Comparison of ENCODE assay signal across 15 cellular contexts in genomic region chr5:108028411-108028810, GRCh38.
A peak's percentile ranks its signal among the peaks of the same experiment; 100 is the strongest.
DNase-seq lines count a peak whose midpoint lies in the region; FAIRE-seq and TF ChIP-seq lines count a peak whose summit lies in the region.
"Had no signal": no experiment of that assay in that cellular context is flagged by ENCODE, and none has a peak within 500 bp of the region (broad histone marks: within the 10 kb centered on the region; RNA-seq: fewer than 3 reads in every experiment).

No MANE protein-coding gene starts in this region.

- H3K27me3 ChIP-seq in MG63 (no peaks in the 10 kb centered on the region), bronchial epithelial cell (ENCODE audit: control insufficient read depth, insufficient read depth, low read length) (no peaks in the 10 kb centered on the region), right atrium auricular region (no peaks in the 10 kb centered on the region)
- H3K27me3 ChIP-seq: esophagus squamous epithelium had no signal

- TF ChIP-seq CTCF in bronchial epithelial cell (IDR thresholded peaks at IDR 0.05; ENCODE audit: insufficient read depth, low read length, severe bottlenecking) (no peak), right atrium auricular region (IDR thresholded peaks at IDR 0.05) (no peak)

- H3K4me1 ChIP-seq in right atrium auricular region, result no peaks in the 10 kb centered on the region
- H3K4me1 ChIP-seq: esophagus squamous epithelium, prostate gland had no signal

- H3K36me3 ChIP-seq in MG63 (no peaks in the 10 kb centered on the region), bronchial epithelial cell (ENCODE audit: control insufficient read depth, insufficient read depth, low read length) (no peaks in the 10 kb centered on the region), right atrium auricular region (no peaks in the 10 kb centered on the region)
- H3K36me3 ChIP-seq: esophagus squamous epithelium, prostate gland had no signal

- FAIRE-seq in bronchial epithelial cell (lab: Jason Lieb, UNC), result no peak

- no peak overlapping the region for H3K4me3 ChIP-seq in MG63
- no peak overlapping the region for H3K4me3 ChIP-seq in bronchial epithelial cell (ENCODE audit: low read depth, low read length)
- H3K4me3 ChIP-seq in right atrium auricular region, result no peak overlapping the region
- H3K4me3 ChIP-seq: coronary artery, esophagus squamous epithelium, prostate gland had no signal

- H3K27ac ChIP-seq in right atrium auricular region, result no peak overlapping the region
- H3K27ac ChIP-seq: coronary artery, esophagus squamous epithelium, prostate gland had no signal

- H3K9me3 ChIP-seq in MG63 (no peaks in the 10 kb centered on the region), right atrium auricular region (no peaks in the 10 kb centered on the region)
- H3K9me3 ChIP-seq: esophagus squamous epithelium, prostate gland had no signal

- DNase-seq in COLO829 (ENCODE audit: low spot score) (peak; percentile 4), MG63 (peak; percentile 10), bronchial epithelial cell (ENCODE audit: low read depth) (peak; percentile 1), iris pigment epithelial cell (ENCODE audit: low read depth) (peak; percentile 34), NCI-H1105 (lab: John Stamatoyannopoulos, UW) (no peak), UCSD-AML1 (lab: John Stamatoyannopoulos, UW; ENCODE audit: unreplicated experiment) (no peak), DMS79 (lab: John Stamatoyannopoulos, UW) (no peak), right atrium auricular region (ENCODE audit: low spot score) (no peak)
- DNase-seq: activated B cell treated with CpG ODN at 0.5 μM for 24 hours, DMS53, esophagus squamous epithelium, NCI-H1694 treated with DMSO at 0.1 percent for 48 hours, NCI-H774 had no signal

Comparison
In these comparisons a context has a peak if more than half of its experiments do, and no peak if none do; other contexts are left out.
1. DNase-seq: peak in COLO829 (single experiment), MG63 (single experiment), bronchial epithelial cell (single experiment) and iris pigment epithelial cell (single experiment); none in NCI-H1105 (single experiment), UCSD-AML1 (single experiment), DMS79 (single experiment) and right atrium auricular region (single experiment).